In the genomic region with DNA sequence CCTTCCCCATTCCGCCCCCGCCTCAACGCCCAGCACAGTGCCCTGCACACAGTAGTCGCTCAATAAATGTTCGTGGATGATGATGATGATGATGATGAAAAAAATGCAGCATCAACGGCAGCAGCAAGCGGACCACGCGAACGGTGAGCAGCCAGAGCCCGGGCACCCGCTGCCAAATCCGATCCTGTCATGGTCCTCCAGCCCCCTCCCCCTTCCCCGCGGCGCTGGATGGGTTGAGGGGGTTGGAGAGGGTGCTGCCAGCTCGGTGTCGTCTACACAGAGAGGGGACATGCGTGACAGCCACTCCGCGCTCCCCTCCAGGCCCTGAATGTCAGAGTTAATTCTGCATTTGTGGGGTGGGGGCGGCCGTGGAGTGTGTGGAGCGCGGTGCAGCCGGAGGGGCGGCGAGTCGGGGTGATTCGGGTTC, we compare ENCODE assay signal across 8 cellular contexts. TPM values are rescaled to one million over a fixed set of nuclear protein-coding genes. Genes with fewer than 3 reads are reported as not detected.
DNase-seq lines count a peak whose midpoint lies in the region; ATAC-seq and TF ChIP-seq lines count a peak whose summit lies in the region.

No MANE protein-coding gene starts in this region.

- DNase-seq in Calu3, result peak; percentile 24
- no peak for DNase-seq in T-helper 17 cell
- peak; percentile 52 for DNase-seq in glutamatergic neuron
- DNase-seq in NCI-H2227 treated with DMSO at 0.1 percent for 48 hours (lab: John Stamatoyannopoulos, UW), result no peak
- DNase-seq in putamen (ENCODE audit: low spot score), result no peak
- no peak for DNase-seq in GM20000 (ENCODE audit: low spot score)

- H3K27me3 ChIP-seq in rectal smooth muscle tissue (ENCODE audit: control insufficient read depth, insufficient read depth, low read length), result no peaks in the 10 kb centered on the region

- peak overlapping the region; percentile 71 for H3K4me3 Mint-ChIP-seq in Calu3 (ENCODE audit: low read depth, unreplicated experiment)
- peak overlapping the region; percentile 73 for H3K4me3 Mint-ChIP-seq in T-helper 17 cell
- H3K4me3 Mint-ChIP-seq in glutamatergic neuron (ENCODE audit: unreplicated experiment), result peak overlapping the region; percentile 81

- no peak for ATAC-seq in T-helper 17 cell
- ATAC-seq in HG03159 (IDR thresholded peaks at IDR 0.05; ENCODE audit: unreplicated experiment), result no peak

- peaks cover 13% of the 10 kb centered on the region for H3K4me1 ChIP-seq in rectal smooth muscle tissue (ENCODE audit: control insufficient read depth, insufficient read depth, low read length)

- H3K9ac ChIP-seq in rectal smooth muscle tissue (ENCODE audit: low read length), result no peak overlapping the region

- no peaks in the 10 kb centered on the region for H3K9me3 Mint-ChIP-seq in Calu3 (ENCODE audit: low read depth, unreplicated experiment)
- peaks cover 2% of the 10 kb centered on the region for H3K9me3 Mint-ChIP-seq in glutamatergic neuron (ENCODE audit: unreplicated experiment)

- no peaks in the 10 kb centered on the region for H3K9me3 ChIP-seq in T-helper 17 cell (ENCODE audit: control insufficient read depth, low read length, poor library complexity, severe bottlenecking)

- peak overlapping the region; percentile 30 for H3K27ac Mint-ChIP-seq in Calu3 (ENCODE audit: unreplicated experiment)
- H3K27ac Mint-ChIP-seq in T-helper 17 cell, result no peak overlapping the region
- H3K27ac Mint-ChIP-seq in glutamatergic neuron (ENCODE audit: unreplicated experiment), result no peak overlapping the region

- CTCF ChIA-PET in Calu3 (lab: Charles Lee), result no interaction called here

- peaks cover 18% of the 10 kb centered on the region for H3K4me1 Mint-ChIP-seq in Calu3 (ENCODE audit: low read depth, unreplicated experiment)
- H3K4me1 Mint-ChIP-seq in T-helper 17 cell, result peaks cover 12% of the 10 kb centered on the region
- no peaks in the 10 kb centered on the region for H3K4me1 Mint-ChIP-seq in glutamatergic neuron (ENCODE audit: low read depth, unreplicated experiment)

- intact Hi-C loops in Calu3 (cut with micrococcal nuclease; ENCODE audit: unreplicated experiment), result no loop called here

- peak overlapping the region; percentile 70 for H3K4me3 ChIP-seq in rectal smooth muscle tissue (ENCODE audit: low read length)

- no peak overlapping the region for H3K27ac ChIP-seq in rectal smooth muscle tissue (ENCODE audit: low read depth, low read length)

- H3K27me3 Mint-ChIP-seq in Calu3 (ENCODE audit: unreplicated experiment) (no peaks in the 10 kb centered on the region), T-helper 17 cell (peaks cover 74% of the 10 kb centered on the region), glutamatergic neuron (ENCODE audit: unreplicated experiment) (peaks cover 12% of the 10 kb centered on the region)

- H3K36me3 Mint-ChIP-seq in Calu3 (ENCODE audit: insufficient read depth, unreplicated experiment) (peaks cover 25% of the 10 kb centered on the region), T-helper 17 cell (ENCODE audit: low read depth) (peaks cover 11% of the 10 kb centered on the region), glutamatergic neuron (ENCODE audit: unreplicated experiment) (no peaks in the 10 kb centered on the region)

- BruUV-seq in Calu3 (replicated peaks; lab: Mats Ljungman, UMichigan), result no TSS peak

- TF ChIP-seq CTCF in Calu3 (IDR thresholded peaks at IDR 0.05; ENCODE audit: unreplicated experiment) (no peak), glutamatergic neuron (IDR thresholded peaks at IDR 0.05; ENCODE audit: partially characterized antibody, unreplicated experiment) (no peak), GM20000 (IDR thresholded peaks at IDR 0.05; ENCODE audit: extremely low read depth, missing control alignments) (no peak)

- H3K36me3 ChIP-seq in rectal smooth muscle tissue (ENCODE audit: control insufficient read depth, insufficient read depth, low read length), result no peaks in the 10 kb centered on the region

RNA-seq across cellular contexts. Expression of gene CACNA1D, which starts 0.7 kb away (rescaled TPM):
- total RNA-seq in Calu3 (2022) (36.3 and 48.3 TPM in 2 replicates), T-helper 17 cell (under 1 TPM in 1 of 2 donors, not detected in 1; 0.57 TPM), glutamatergic neuron (ENCODE audit: unreplicated experiment) (5.0 TPM)

Comparison
In these comparisons a context has a peak if more than half of its experiments do, and no peak if none do; other contexts are left out.
1. DNase-seq: peak in Calu3 (single experiment) and glutamatergic neuron (single experiment); none in T-helper 17 cell (0 of 3), NCI-H2227 treated with DMSO at 0.1 percent for 48 hours (single experiment), putamen (single experiment) and GM20000 (single experiment).
2. Peak in every context shown above with its lines, with median percentiles within 50 percentile points of each other: H3K4me3 Mint-ChIP-seq.